In the genomic region with DNA sequence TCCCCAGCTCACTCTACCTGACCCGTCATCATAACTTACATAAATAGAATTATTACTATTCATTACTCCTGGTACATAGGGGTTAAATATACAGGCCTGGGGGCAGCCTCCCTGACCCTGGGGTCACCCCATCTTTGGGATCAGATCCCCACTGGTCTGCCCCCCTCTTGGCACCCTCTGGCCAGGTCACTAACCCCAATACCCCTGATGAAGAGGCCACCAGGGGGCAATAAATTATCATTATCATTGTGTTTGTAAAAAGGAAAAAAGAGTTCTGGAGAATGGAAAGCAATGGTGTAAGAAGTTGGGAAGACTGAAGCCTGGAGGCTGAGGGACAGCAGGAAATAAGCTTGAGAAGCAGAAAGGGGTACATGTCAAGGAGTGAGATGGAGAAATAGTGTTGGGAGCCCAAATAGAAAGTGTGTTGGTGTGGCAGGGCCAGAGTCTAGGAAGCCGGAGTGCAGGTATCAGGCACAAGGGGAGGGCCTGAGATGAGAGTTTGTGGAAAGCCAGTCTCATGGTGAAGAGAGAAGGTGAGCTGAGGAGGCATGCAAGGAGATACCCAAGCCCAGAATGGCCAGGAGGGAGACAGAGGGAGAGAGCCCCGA, we compare ENCODE assay signal across 12 cellular contexts. TPM values are rescaled to one million over a fixed set of nuclear protein-coding genes. Genes with fewer than 3 reads are reported as not detected.
DNase-seq lines count a peak whose midpoint lies in the region; ATAC-seq and TF ChIP-seq lines count a peak whose summit lies in the region.
"Had no signal": no experiment of that assay in that cellular context is flagged by ENCODE, and none has a peak within 500 bp of the region (broad histone marks: within the 10 kb centered on the region; RNA-seq: fewer than 3 reads in every experiment).

No MANE protein-coding gene starts in this region.

- no peak overlapping the region for H3K27ac Mint-ChIP-seq in mesothelial cell of epicardium
- H3K27ac Mint-ChIP-seq: dendritic cell treated with granulocyte-macrophage colony-stimulating factor and Interleukin-4, amounts not matched to agents 40 ng/mL and 50 ng/mL, for 4 days had no signal

- in situ Hi-C loops in Caki2 (cut with HindIII; ENCODE audit: low pct_unique_long_range_greater_than_20kb, low sequenced_read_pairs) (no loop called here), brain microvascular endothelial cell (cut with HindIII; ENCODE audit: low pct_ligation_motif_present, low sequenced_read_pairs) (no loop called here)

- no peaks in the 10 kb centered on the region for H3K27me3 ChIP-seq in KMS-11 (ENCODE audit: insufficient read depth, low read depth)
- peaks cover 2% of the 10 kb centered on the region for H3K27me3 ChIP-seq in brain microvascular endothelial cell (replicated peaks)

- peaks cover 34% of the 10 kb centered on the region for H3K27me3 Mint-ChIP-seq in mesothelial cell of epicardium (ENCODE audit: low read depth)

- peaks cover 14% of the 10 kb centered on the region for H3K4me1 Mint-ChIP-seq in mesothelial cell of epicardium

- no peaks in the 10 kb centered on the region for H3K79me2 ChIP-seq in KMS-11 (ENCODE audit: insufficient read depth, low read depth)

- peaks cover 44% of the 10 kb centered on the region for H3K4me1 ChIP-seq in KMS-11 (ENCODE audit: low read depth, poor library complexity, severe bottlenecking)

- peak overlapping the region; percentile 7 for H3K4me3 Mint-ChIP-seq in mesothelial cell of epicardium
- H3K4me3 Mint-ChIP-seq: dendritic cell treated with granulocyte-macrophage colony-stimulating factor and Interleukin-4, amounts not matched to agents 40 ng/mL and 50 ng/mL, for 4 days had no signal

- H3K9ac ChIP-seq in KMS-11 = no peak overlapping the region

- DNase-seq in Caki2 (ENCODE audit: low read depth) (peak; percentile 45), brain microvascular endothelial cell (no peak), mesothelial cell of epicardium (ENCODE audit: low spot score in 2 of 2, unreplicated experiment in 2 of 2) (no peak), amniotic stem cell (lab: John Stamatoyannopoulos, UW) (no peak), NCI-H146 treated with DMSO at 0.1 percent for 48 hours (lab: John Stamatoyannopoulos, UW; ENCODE audit: unreplicated experiment) (no peak), KG1 (lab: John Stamatoyannopoulos, UW) (no peak)

- H3K36me3 ChIP-seq in KMS-11 (ENCODE audit: insufficient read depth) (no peaks in the 10 kb centered on the region), brain microvascular endothelial cell (replicated peaks) (no peaks in the 10 kb centered on the region)

- H2AFZ ChIP-seq in KMS-11 (ENCODE audit: low read depth) = no peak overlapping the region

- H3K4me3 ChIP-seq in KMS-11 (IDR thresholded peaks at IDR 0.05; ENCODE audit: insufficient read depth, low read depth, low read length) (no peak overlapping the region), brain microvascular endothelial cell (ENCODE audit: low read depth, low read length) (no peak overlapping the region)

- no peak overlapping the region for H3K4me2 ChIP-seq in KMS-11

- no peaks in the 10 kb centered on the region for H4K20me1 ChIP-seq in KMS-11 (ENCODE audit: insufficient read depth)

- ATAC-seq in GM21825 (IDR thresholded peaks at IDR 0.05; ENCODE audit: unreplicated experiment) = no peak

- H3K27ac ChIP-seq in KMS-11 = no peak overlapping the region
- no peak overlapping the region for H3K27ac ChIP-seq in brain microvascular endothelial cell
- H3K27ac ChIP-seq: HL-60 had no signal

- no peaks in the 10 kb centered on the region for H3K36me3 Mint-ChIP-seq in mesothelial cell of epicardium

- TF ChIP-seq CTCF in KMS-11 (conservative IDR thresholded peaks at IDR 0.05; ENCODE audit: low read depth, low read length) (peak; percentile 97), brain microvascular endothelial cell (IDR thresholded peaks at IDR 0.05; ENCODE audit: low read depth, low read length, missing control alignments) (peak; percentile 56), mesothelial cell of epicardium (IDR thresholded peaks at IDR 0.05; ENCODE audit: unreplicated experiment) (peak; percentile 21)

- no peaks in the 10 kb centered on the region for H3K9me3 Mint-ChIP-seq in mesothelial cell of epicardium
- H3K9me3 Mint-ChIP-seq: dendritic cell treated with granulocyte-macrophage colony-stimulating factor and Interleukin-4, amounts not matched to agents 40 ng/mL and 50 ng/mL, for 4 days had no signal

RNA-seq across cellular contexts. Expression of gene AAAS, which starts 6.1 kb away (rescaled TPM):
- total RNA-seq in Caki2 (2014; rRNA removed; shearing (Covaris generic); ENCODE audit: low replicate concordance) = 112 and 154 TPM in 2 replicates
- total RNA-seq in mesothelial cell of epicardium = 77.2 to 85.4 TPM (median 84.8 TPM) in 3 replicates

RNA-seq across cellular contexts. Expression of gene SP7, which starts 8.6 kb away (rescaled TPM):
- not detected in 2 replicates for total RNA-seq in Caki2 (2014; rRNA removed; shearing (Covaris generic); ENCODE audit: low replicate concordance)
- 0.27 to 0.62 TPM (median 0.47 TPM) in 3 replicates for total RNA-seq in mesothelial cell of epicardium
- total RNA-seq: posterior vena cava; T-helper 1 cell treated with Interleukin-12 subunit alpha and Interleukin-12 subunit beta and Interleukin-4 antibody, amounts not matched to agents 30 ng/mL and 1 ng/mL, for 36 hours had no signal

RNA-seq across cellular contexts. Expression of gene MYG1, which starts 28.0 kb away (rescaled TPM):
- 88.8 and 89.8 TPM in 2 replicates for total RNA-seq in Caki2 (2014; rRNA removed; shearing (Covaris generic); ENCODE audit: low replicate concordance)
- 50.1 to 55.9 TPM (median 53.8 TPM) in 3 replicates for total RNA-seq in mesothelial cell of epicardium

RNA-seq across cellular contexts. Expression of gene PFDN5, which starts 32.2 kb away (rescaled TPM):
- total RNA-seq in Caki2 (2014; rRNA removed; shearing (Covaris generic); ENCODE audit: low replicate concordance) = 537 and 754 TPM in 2 replicates
- 328 to 339 TPM (median 338 TPM) in 3 replicates for total RNA-seq in mesothelial cell of epicardium

RNA-seq across cellular contexts. Expression of gene SP1, which starts 52.4 kb away (rescaled TPM):
- total RNA-seq in Caki2 (2014; rRNA removed; shearing (Covaris generic); ENCODE audit: low replicate concordance) = 23.3 and 39.3 TPM in 2 replicates
- total RNA-seq in mesothelial cell of epicardium = 112 to 120 TPM (median 116 TPM) in 3 replicates

Comparison
In these comparisons a context has a peak if more than half of its experiments do, and no peak if none do; other contexts are left out.
1. CTCF ChIP-seq: peak in every context shown above with its lines; median percentile 97 in KMS-11; 56 in brain microvascular endothelial cell; 21 in mesothelial cell of epicardium.